ENCODE assay signal across 1 cellular context in the genomic region with DNA sequence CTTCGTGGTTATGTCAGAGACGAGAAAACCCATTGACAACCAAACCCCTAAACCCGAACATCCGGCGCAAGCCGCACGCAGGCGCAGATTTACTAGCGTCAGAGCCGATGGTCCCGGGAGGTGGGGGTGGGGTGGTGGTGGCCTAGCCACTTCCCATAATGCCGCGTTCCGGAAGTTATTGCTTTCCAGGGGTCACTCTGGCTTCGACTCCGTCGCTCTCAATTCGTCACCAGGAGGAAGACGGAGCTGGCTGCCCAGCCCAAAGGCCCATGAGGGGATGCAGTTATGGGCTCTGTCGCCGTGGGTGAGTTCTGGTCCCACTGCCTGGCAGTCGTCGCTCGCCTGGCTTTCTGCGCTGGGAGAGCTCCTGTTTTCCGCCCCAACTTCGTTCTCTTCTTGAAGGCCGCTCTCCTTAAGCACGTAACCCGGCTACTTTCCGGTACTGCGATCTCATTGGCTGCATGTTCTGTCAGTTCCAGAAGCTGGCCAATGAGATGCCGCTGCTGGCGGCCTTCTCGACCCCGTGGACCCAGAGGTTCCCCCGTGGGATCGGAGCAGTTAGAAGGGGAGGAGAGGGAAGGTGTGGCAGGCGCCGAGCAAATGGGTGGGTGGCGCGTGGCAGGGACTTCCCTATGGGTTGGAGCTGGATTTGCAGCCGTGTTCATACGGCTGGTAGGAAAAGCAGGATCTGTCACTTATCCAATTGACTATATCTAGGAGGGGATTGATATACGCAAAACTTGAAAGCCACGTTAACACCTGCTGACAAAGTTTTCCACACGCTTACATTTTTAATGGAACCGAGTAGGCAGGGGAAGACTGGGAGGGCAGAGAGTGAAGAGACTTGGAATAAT.
A peak's percentile ranks its signal among the peaks of the same experiment; 100 is the strongest.
TF ChIP-seq lines count a peak whose summit lies in the region.

Gene USP16 (plus strand): TSS at position 195 of the 854 bp plus-strand sequence. CDS start 3,246 bp downstream, outside the sequence.

TF ChIP-seq in GM12878, 131 proteins besides CTCF, POLR2A, EP300 and RAD21 (continued from another document):
- TF ChIP-seq, protein P1, sequence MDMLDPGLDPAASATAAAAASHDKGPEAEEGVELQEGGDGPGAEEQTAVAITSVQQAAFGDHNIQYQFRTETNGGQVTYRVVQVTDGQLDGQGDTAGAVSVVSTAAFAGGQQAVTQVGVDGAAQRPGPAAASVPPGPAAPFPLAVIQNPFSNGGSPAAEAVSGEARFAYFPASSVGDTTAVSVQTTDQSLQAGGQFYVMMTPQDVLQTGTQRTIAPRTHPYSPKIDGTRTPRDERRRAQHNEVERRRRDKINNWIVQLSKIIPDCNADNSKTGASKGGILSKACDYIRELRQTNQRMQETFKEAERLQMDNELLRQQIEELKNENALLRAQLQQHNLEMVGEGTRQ (IDR thresholded peaks at IDR 0.05; ENCODE audit: borderline replicate concordance, low read depth, low read length), result no peak; the same call in 1 of the 2 replicates
- TF ChIP-seq, protein P2, sequence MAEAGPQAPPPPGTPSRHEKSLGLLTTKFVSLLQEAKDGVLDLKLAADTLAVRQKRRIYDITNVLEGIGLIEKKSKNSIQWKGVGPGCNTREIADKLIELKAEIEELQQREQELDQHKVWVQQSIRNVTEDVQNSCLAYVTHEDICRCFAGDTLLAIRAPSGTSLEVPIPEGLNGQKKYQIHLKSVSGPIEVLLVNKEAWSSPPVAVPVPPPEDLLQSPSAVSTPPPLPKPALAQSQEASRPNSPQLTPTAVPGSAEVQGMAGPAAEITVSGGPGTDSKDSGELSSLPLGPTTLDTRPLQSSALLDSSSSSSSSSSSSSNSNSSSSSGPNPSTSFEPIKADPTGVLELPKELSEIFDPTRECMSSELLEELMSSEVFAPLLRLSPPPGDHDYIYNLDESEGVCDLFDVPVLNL (IDR thresholded peaks at IDR 0.05; ENCODE audit: low read depth, low read length), result no peak
- TF ChIP-seq SKIL (IDR thresholded peaks at IDR 0.05; ENCODE audit: low read depth, poor library complexity, severe bottlenecking) (no peak), STAT3 (IDR thresholded peaks at IDR 0.05; ENCODE audit: low read depth, low read length) (no peak), CHD4 (IDR thresholded peaks at IDR 0.05) (no peak), NR2F1 (conservative IDR thresholded peaks at IDR 0.05) (peak; percentile 98), RELB (IDR thresholded peaks at IDR 0.05; ENCODE audit: low read depth) (peak; percentile 90), BMI1 (IDR thresholded peaks at IDR 0.05; ENCODE audit: borderline replicate concordance) (no peak), ZBTB4 (CRISPR knock-in tag; IDR thresholded peaks at IDR 0.05) (no peak)
